Comparison of ENCODE assay signal across 1 cellular context in genomic region chrX:16138108-16138427, GRCh38.
TF ChIP-seq lines count a peak whose summit lies in the region.

No MANE protein-coding gene starts in this region.

TF ChIP-seq in SK-N-SH, 30 proteins besides CTCF, POLR2A, EP300 and RAD21 (continued from another document):
- TF ChIP-seq REST (IDR thresholded peaks at IDR 0.05; ENCODE audit: low read depth, low read length) = no peak
